2 cellular contexts compared by ENCODE assay signal in the genomic region with DNA sequence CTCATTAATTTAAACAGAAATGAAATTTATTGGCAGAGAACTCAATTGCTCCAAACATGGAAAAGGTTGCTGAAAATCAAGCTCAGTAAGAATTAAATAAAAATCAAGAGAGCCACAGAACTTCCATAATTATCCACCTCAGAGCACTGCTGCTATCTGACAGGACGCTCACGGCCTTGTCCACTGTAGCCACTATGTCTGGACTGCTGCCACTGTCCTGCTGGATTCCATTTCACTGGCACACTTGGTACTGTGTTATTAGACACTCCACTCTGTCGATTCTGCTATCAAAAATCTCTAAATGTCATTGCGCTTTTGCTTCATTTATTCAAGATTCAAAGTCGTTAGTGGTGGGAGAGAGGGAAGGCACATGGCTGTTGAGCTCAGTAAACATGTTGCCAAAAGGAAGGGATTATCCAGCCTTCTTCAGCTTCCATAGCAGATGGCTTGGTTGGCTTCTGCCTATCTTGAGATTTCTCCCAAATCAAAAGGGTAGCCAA.
TF ChIP-seq lines count a peak whose summit lies in the region.

No MANE protein-coding gene starts in this region.

TF ChIP-seq in H1, 55 proteins besides CTCF, POLR2A, EP300 and RAD21 (continued from another document):
- TF ChIP-seq SIRT6 (IDR thresholded peaks at IDR 0.05; ENCODE audit: low read length) (no peak), CHD1 (IDR thresholded peaks at IDR 0.05; ENCODE audit: low read depth, low read length) (no peak), GABPA (IDR thresholded peaks at IDR 0.05; ENCODE audit: borderline replicate concordance, insufficient read depth, low read length) (no peak), RFX5 (IDR thresholded peaks at IDR 0.05; ENCODE audit: borderline replicate concordance, low read depth, low read length) (no peak), EZH2 (IDR thresholded peaks at IDR 0.05; ENCODE audit: low read depth, low read length, severe bottlenecking) (no peak)

TF ChIP-seq in SK-N-SH treated with all-trans-retinoic acid at 6 μM for 48 hours, 23 proteins besides CTCF, POLR2A, EP300 and RAD21 (continued from another document):
- no peak for TF ChIP-seq ZNF8 (CRISPR knock-in tag; IDR thresholded peaks at IDR 0.05)
- TF ChIP-seq BACH2 (CRISPR knock-in tag; IDR thresholded peaks at IDR 0.05; ENCODE audit: borderline replicate concordance) = no peak
- TF ChIP-seq GLIS3 (CRISPR knock-in tag; IDR thresholded peaks at IDR 0.05) = no peak
